1 cellular context compared by ENCODE assay signal in genomic region chr1:203663294-203663693, GRCh38.
TF ChIP-seq lines count a peak whose summit lies in the region.

No MANE protein-coding gene starts in this region.

TF ChIP-seq in WTC11, 78 proteins besides CTCF, POLR2A, EP300 and RAD21 (continued from another document):
- TF ChIP-seq RORB (CRISPR knock-in tag; IDR thresholded peaks at IDR 0.05) (no peak), ZNF512 (CRISPR knock-in tag; IDR thresholded peaks at IDR 0.05; ENCODE audit: borderline replicate concordance) (no peak)
TF ChIP-seq in WTC11: peak in this region for 0.
